In the genomic region with DNA sequence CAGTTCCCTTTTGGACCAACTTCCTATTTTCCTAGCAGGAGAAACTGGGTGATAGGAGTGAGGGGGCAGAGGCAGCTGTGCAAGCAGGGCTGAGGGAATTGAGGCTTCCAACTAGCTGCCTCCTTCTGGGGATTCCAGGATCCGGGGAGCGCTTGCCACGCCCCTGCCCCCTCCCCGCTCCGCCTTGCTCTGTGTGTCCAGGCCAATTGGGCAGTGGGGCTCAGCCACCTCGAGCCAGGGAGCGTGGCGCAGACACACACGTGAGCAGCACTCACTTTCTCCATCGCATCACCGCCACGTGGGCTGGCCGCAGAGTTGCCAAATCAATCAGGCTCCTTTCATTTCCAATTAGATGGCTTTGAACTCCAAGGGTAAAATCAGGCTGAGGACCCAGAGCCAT, we compare ENCODE assay signal across 24 cellular contexts.
DNase-seq lines count a peak whose midpoint lies in the region; ATAC-seq, FAIRE-seq and TF ChIP-seq lines count a peak whose summit lies in the region.
"Had no signal": no experiment of that assay in that cellular context is flagged by ENCODE, and none has a peak within 500 bp of the region (broad histone marks: within the 10 kb centered on the region; RNA-seq: fewer than 3 reads in every experiment).

No MANE protein-coding gene starts in this region.

- H3K4me1 ChIP-seq in H1 (replicated peaks in 1 of 4; ENCODE audit: control insufficient read depth in 3 of 4, insufficient read depth in 4 of 4, low read length in 3 of 4): peaks cover 0 to 10% (median 5%) of the 10 kb centered on the region in 4 experiments; a peak in 3 of 7 replicates
- H3K4me1 ChIP-seq in pancreas: no peaks in the 10 kb centered on the region
- H3K4me1 ChIP-seq in smooth muscle cell (ENCODE audit: low read depth): peaks cover 15% of the 10 kb centered on the region
- H3K4me1 ChIP-seq: HAP-1 had no signal

- H3K4ac ChIP-seq in H1 (replicated peaks; ENCODE audit: insufficient read length, low read depth, low read length): no peak overlapping the region

- H3K9ac ChIP-seq in H1 (replicated peaks in 1 of 4; ENCODE audit: extremely low read depth in 1 of 4, low read depth in 3 of 4, low read length in 3 of 4): no peak overlapping the region
- H3K9ac ChIP-seq in smooth muscle cell (ENCODE audit: low read depth): no peak overlapping the region

- no peaks in the 10 kb centered on the region; a peak in 1 of 7 replicates for H3K27me3 ChIP-seq in H1 (replicated peaks in 1 of 4; ENCODE audit: control insufficient read depth in 3 of 4, extremely low read depth in 1 of 4, insufficient read depth in 3 of 4, low read length in 3 of 4)
- no peaks in the 10 kb centered on the region for H3K27me3 ChIP-seq in pancreas
- H3K27me3 ChIP-seq in smooth muscle cell (ENCODE audit: low read depth): no peaks in the 10 kb centered on the region
- H3K27me3 ChIP-seq: SJCRH30 had no signal

- H3K79me2 ChIP-seq in H1 (ENCODE audit: control insufficient read depth in 1 of 2, insufficient read depth in 2 of 2, low read length in 2 of 2): no peaks in the 10 kb centered on the region
- H3K79me2 ChIP-seq in smooth muscle cell (ENCODE audit: low read depth): peaks cover 42% of the 10 kb centered on the region

- no peak overlapping the region for H4K91ac ChIP-seq in H1 (replicated peaks; ENCODE audit: insufficient read length, low read length)

- H3K79me1 ChIP-seq in H1 (ENCODE audit: low read depth, low read length): no peaks in the 10 kb centered on the region

- no peak overlapping the region for H3K4me2 ChIP-seq in H1 (ENCODE audit: insufficient read depth in 1 of 2, low read depth in 2 of 2, low read length in 2 of 2)
- H3K4me2 ChIP-seq in smooth muscle cell: no peak overlapping the region

- no peak overlapping the region for H3K27ac ChIP-seq in H1 (ENCODE audit: low read depth, low read length)
- no peak overlapping the region for H3K27ac ChIP-seq in pancreas
- no peak overlapping the region for H3K27ac ChIP-seq in smooth muscle cell (ENCODE audit: low read depth)
- H3K27ac ChIP-seq: HL-60, SJCRH30 had no signal

- H3K9me3 ChIP-seq in H1 (ENCODE audit: insufficient read depth in 2 of 2, low read depth in 1 of 2, low read length in 1 of 2) (no peaks in the 10 kb centered on the region), pancreas (no peaks in the 10 kb centered on the region), smooth muscle cell (replicated peaks; ENCODE audit: low read depth) (no peaks in the 10 kb centered on the region)
- H3K9me3 ChIP-seq: HAP-1, SJCRH30 had no signal

- intact Hi-C loops in posterior vena cava (cut with DNase I): no loop called here
- intact Hi-C loops in pancreas (cut with DNase I): no loop called here

- no peak overlapping the region for H2BK120ac ChIP-seq in H1 (replicated peaks; ENCODE audit: low read depth, low read length)

- no peak overlapping the region for H2BK12ac ChIP-seq in H1 (ENCODE audit: low read depth, low read length)

- H3F3A ChIP-seq in smooth muscle cell (ENCODE audit: low read depth): peaks cover 22% of the 10 kb centered on the region

- H4K20me1 ChIP-seq in H1 (replicated peaks in 1 of 2; ENCODE audit: control insufficient read depth in 1 of 2, insufficient read depth in 2 of 2, low read length in 2 of 2) (no peaks in the 10 kb centered on the region), smooth muscle cell (ENCODE audit: low read depth) (peaks cover 11% of the 10 kb centered on the region)

- no peak for ATAC-seq in pancreas
- ATAC-seq: HepG2, K562 had no signal

- no peak overlapping the region for H2BK15ac ChIP-seq in H1 (ENCODE audit: low read length)

- POLR2A ChIA-PET in H1 (lab: Charles Lee; ENCODE audit: partially characterized antibody): interaction anchor here (1.7 kb wide), 2 partner anchors 12 to 21 kb away, joined by 3 to 7 read pairs; no protein-coding TSS in a partner anchor

- peak; percentile 41 for DNase-seq in AG08395 (ENCODE audit: low spot score)
- DNase-seq in GM03348 (ENCODE audit: low spot score): peak; percentile 68
- no peak for DNase-seq in H1 (ENCODE audit: low read depth in 1 of 2, low spot score in 2 of 2)
- DNase-seq in posterior vena cava (ENCODE audit: low spot score): peak; percentile 89
- no peak for DNase-seq in pancreas
- no peak for DNase-seq in smooth muscle cell (lab: John Stamatoyannopoulos, UW; ENCODE audit: unreplicated experiment)
- no peak for DNase-seq in AG20443 (ENCODE audit: low spot score)
- DNase-seq in NCI-H1417 (lab: John Stamatoyannopoulos, UW): no peak
- DNase-seq: Calu3; CD8-positive, alpha-beta memory T cell; DMS153; NCI-H1092; NCI-H1436 treated with DMSO at 0.1 percent for 48 hours; NCI-H2029 treated with DMSO at 0.1 percent for 48 hours; NCI-H345; NCI-H524 treated with DMSO at 0.1 percent for 48 hours; SJCRH30 had no signal

- CTCF ChIA-PET in H1 (lab: Charles Lee; ENCODE audit: partially characterized antibody): interaction anchor here (1.0 to 15.0 kb wide), 10 partner anchors 9 to 101 kb away, joined by 3 to 448 read pairs (median 5); no protein-coding TSS in a partner anchor

- no peaks in the 10 kb centered on the region for H3K23me2 ChIP-seq in H1 (ENCODE audit: low read depth, low read length)

- no peak overlapping the region for H2BK5ac ChIP-seq in H1 (ENCODE audit: low read depth, low read length)

- FAIRE-seq in H1 (lab: Jason Lieb, UNC): no peak
- no peak for FAIRE-seq in pancreas (lab: Jason Lieb, UNC)
- FAIRE-seq: A204.1, G401.6, HepG2, K562, RCC 7860 had no signal

- no peak for TF ChIP-seq CTCF in H1 (IDR thresholded peaks at IDR 0.05; ENCODE audit: control extremely low read depth in 1 of 3, insufficient read depth in 1 of 3, low read depth in 1 of 3, low read length in 3 of 3)
- no peak for TF ChIP-seq CTCF in pancreas (IDR thresholded peaks at IDR 0.05)
- TF ChIP-seq CTCF in smooth muscle cell (IDR thresholded peaks at IDR 0.05; ENCODE audit: borderline replicate concordance, insufficient read depth, poor library complexity, severe bottlenecking): no peak

- H2AFZ ChIP-seq in H1 (ENCODE audit: low read length) (no peak overlapping the region), smooth muscle cell (ENCODE audit: low read depth) (no peak overlapping the region)

- TF ChIP-seq RAD21 in H1 (IDR thresholded peaks at IDR 0.05 in 1 of 2, conservative IDR thresholded peaks at IDR 0.05 in 1 of 2; ENCODE audit: low read depth in 2 of 2, low read length in 2 of 2): no peak

- H2AK5ac ChIP-seq in H1 (ENCODE audit: low read depth, low read length): no peak overlapping the region

- WGBS in H1 (ENCODE audit: extremely low coverage in 1 of 2, insufficient coverage in 1 of 2, insufficient read length in 1 of 2, insufficient replicate concordance in 2 of 2, low coverage in 1 of 2, low lambda C conversion rate in 2 of 2, missing lambda C conversion rate in 1 of 2), 2 experiments: 71% methylated on average over 13 of the region's 13 CpGs; no CpG with 5 or more reads in 1 of the 2 experiments
- WGBS in pancreas, 2 donors: 86 to 87% methylated on average over 13 of the region's 13 CpGs
- 93% methylated on average over 13 of the region's 13 CpGs for WGBS in smooth muscle cell (ENCODE audit: low lambda C conversion rate)

- no peak overlapping the region for H3K56ac ChIP-seq in H1 (replicated peaks; ENCODE audit: insufficient read length, low read depth, low read length)

- H3K23ac ChIP-seq in H1 (ENCODE audit: insufficient read length): no peak overlapping the region

- TF ChIP-seq EP300 in H1 (IDR thresholded peaks at IDR 0.05; ENCODE audit: borderline replicate concordance in 1 of 2, low read depth in 2 of 2, low read length in 2 of 2): no peak

- no peak overlapping the region for H4K5ac ChIP-seq in H1 (ENCODE audit: insufficient read length, low read depth, low read length)

- peak overlapping the region; percentile 21 for H4K8ac ChIP-seq in H1 (ENCODE audit: extremely low read depth, insufficient read depth, low read length)

- H3K36me3 ChIP-seq in H1 (ENCODE audit: control insufficient read depth in 2 of 4, insufficient read depth in 4 of 4, low read length in 3 of 4) (no peaks in the 10 kb centered on the region), pancreas (no peaks in the 10 kb centered on the region), smooth muscle cell (ENCODE audit: low read depth) (no peaks in the 10 kb centered on the region)
- H3K36me3 ChIP-seq: HAP-1, SJCRH30 had no signal

- TF ChIP-seq POLR2A in H1 (IDR thresholded peaks at IDR 0.05; ENCODE audit: control extremely low read depth in 1 of 2, low read depth in 2 of 2, low read length in 2 of 2): no peak

- no peak overlapping the region for H3K14ac ChIP-seq in H1 (ENCODE audit: insufficient read length)

- H3K4me3 ChIP-seq in H1 (ENCODE audit: extremely low read depth in 1 of 4, insufficient read depth in 2 of 4, low read depth in 3 of 4, low read length in 4 of 4): no peak overlapping the region
- no peak overlapping the region for H3K4me3 ChIP-seq in pancreas
- no peak overlapping the region for H3K4me3 ChIP-seq in smooth muscle cell
- H3K4me3 ChIP-seq: HAP-1, K562, SJCRH30 had no signal

- no peak overlapping the region for H3K18ac ChIP-seq in H1 (ENCODE audit: extremely low read depth, low read length)

- H2BK20ac ChIP-seq in H1 (ENCODE audit: low read length): no peak overlapping the region

TF ChIP-seq in H1, 55 proteins besides CTCF, POLR2A, EP300 and RAD21:
- TF ChIP-seq YY1 (IDR thresholded peaks at IDR 0.05; ENCODE audit: low read depth, low read length) (no peak), GTF2F1 (IDR thresholded peaks at IDR 0.05; ENCODE audit: borderline replicate concordance, low read depth, low read length) (no peak), POU5F1 (IDR thresholded peaks at IDR 0.05; ENCODE audit: low read depth, low read length) (no peak), TEAD4 (IDR thresholded peaks at IDR 0.05; ENCODE audit: low read depth, low read length) (no peak), PHF8 (conservative IDR thresholded peaks at IDR 0.05; ENCODE audit: low read depth, low read length) (no peak), MAFK (IDR thresholded peaks at IDR 0.05; ENCODE audit: low read depth, low read length) (no peak), ZNF274 (IDR thresholded peaks at IDR 0.05; ENCODE audit: borderline replicate concordance, extremely low read depth, low read length) (no peak), E2F6 (IDR thresholded peaks at IDR 0.05) (no peak), JUND (IDR thresholded peaks at IDR 0.05; ENCODE audit: low read length) (no peak), JUN (IDR thresholded peaks at IDR 0.05; ENCODE audit: low read depth, low read length) (no peak), POLR2AphosphoS5 (IDR thresholded peaks at IDR 0.05; ENCODE audit: low read depth, low read length) (no peak)

Comparison
In these comparisons a context has a peak if more than half of its experiments do, and no peak if none do; other contexts are left out.
1. DNase-seq: peak in AG08395 (single experiment), GM03348 (single experiment) and posterior vena cava (single experiment); none in H1 (0 of 2), pancreas (0 of 6), smooth muscle cell (single experiment), AG20443 (single experiment) and NCI-H1417 (0 of 3).